ENCODE assay signal across 12 cellular contexts in genomic region chr12:59431266-59431665, GRCh38.
DNase-seq lines count a peak whose midpoint lies in the region; ATAC-seq, FAIRE-seq and TF ChIP-seq lines count a peak whose summit lies in the region.
"Had no signal": no experiment of that assay in that cellular context is flagged by ENCODE, and none has a peak within 500 bp of the region (broad histone marks: within the 10 kb centered on the region; RNA-seq: fewer than 3 reads in every experiment).

No MANE protein-coding gene starts in this region.

- WGBS in pancreas, 2 donors, result 20% methylated on average over 4 of the region's 4 CpGs

- H3K4me3 ChIP-seq in Loucy (ENCODE audit: low read length, poor library complexity, severe bottlenecking) (no peak overlapping the region), pancreas (no peak overlapping the region)
- H3K4me3 ChIP-seq: adrenal gland had no signal

- no peaks in the 10 kb centered on the region for H3K4me1 ChIP-seq in Loucy (ENCODE audit: insufficient read depth, low read length, poor library complexity, severe bottlenecking)
- H3K4me1 ChIP-seq in pancreas, result no peaks in the 10 kb centered on the region
- H3K4me1 ChIP-seq: adrenal gland had no signal

- no peaks in the 10 kb centered on the region for H3F3A ChIP-seq in Loucy (ENCODE audit: low read depth)

- no peak overlapping the region for H3K4me2 ChIP-seq in Loucy (ENCODE audit: low read depth, low read length, poor library complexity, severe bottlenecking)

- no peaks in the 10 kb centered on the region for H3K79me2 ChIP-seq in Loucy (ENCODE audit: insufficient read depth, low read length)

- H3K36me3 ChIP-seq in Loucy (ENCODE audit: insufficient read depth, low read length), result no peaks in the 10 kb centered on the region
- no peaks in the 10 kb centered on the region for H3K36me3 ChIP-seq in pancreas
- H3K36me3 ChIP-seq: adrenal gland had no signal

- peak; percentile 46 for TF ChIP-seq CTCF in Loucy (conservative IDR thresholded peaks at IDR 0.05; ENCODE audit: low read length)
- TF ChIP-seq CTCF in pancreas (IDR thresholded peaks at IDR 0.05), result no peak

- no peak for FAIRE-seq in pancreas (lab: Jason Lieb, UNC)
- FAIRE-seq: kidney had no signal

- DNase-seq in NCI-H2171 treated with DMSO at 0.1 percent for 48 hours (lab: John Stamatoyannopoulos, UW), result peak; percentile 43
- no peak for DNase-seq in NCI-H2171 (lab: John Stamatoyannopoulos, UW)
- peak; percentile 34 for DNase-seq in dedifferentiated amniotic fluid mesenchymal stem cell (ENCODE audit: extremely low spot score)
- no peak for DNase-seq in pancreas
- DNase-seq in COLO829 (ENCODE audit: low spot score), result no peak
- DNase-seq in effector CD4-positive, alpha-beta T cell, result no peak
- DNase-seq: activated CD8-positive, alpha-beta T cell treated with anti-CD3 and anti-CD28 coated beads, Interleukin-2, amount 10 ng/mL, durations not matched to agents 7 days and 5 days; adrenal gland; kidney; stimulated activated CD4-positive, alpha-beta T cell treated with anti-CD3 and anti-CD28 coated beads, Interleukin-2, amount 100 ng/mL, for 48 hours had no signal

- ATAC-seq in pancreas (peak in 3 of 4 donors; percentile 44 to 59 (median 57)), HG03196 (IDR thresholded peaks at IDR 0.05; ENCODE audit: unreplicated experiment) (no peak)
- ATAC-seq: activated CD8-positive, alpha-beta T cell treated with anti-CD3 and anti-CD28 coated beads, Interleukin-2, amount 10 ng/mL, durations not matched to agents 7 days and 5 days had no signal

- H3K9me2 ChIP-seq in Loucy (replicated peaks; ENCODE audit: low read depth, low read length), result no peaks in the 10 kb centered on the region

- H3K27me3 ChIP-seq in Loucy (ENCODE audit: insufficient read depth, low read length, poor library complexity, severe bottlenecking), result no peaks in the 10 kb centered on the region
- no peaks in the 10 kb centered on the region for H3K27me3 ChIP-seq in pancreas
- H3K27me3 ChIP-seq: adrenal gland had no signal

- intact Hi-C loops in pancreas (cut with DNase I), result loop anchor here in 1 of 3 donors (10.0 kb wide), 1 partner anchor 374 kb away; no protein-coding TSS in a partner anchor

- no peak overlapping the region; the same call in 1 of the 2 replicates for H2AFZ ChIP-seq in Loucy (ENCODE audit: low read length)

- no peaks in the 10 kb centered on the region for H4K20me1 ChIP-seq in Loucy (ENCODE audit: insufficient read depth, low read length, poor library complexity, severe bottlenecking)

- H3K27ac ChIP-seq in pancreas, result no peak overlapping the region
- H3K27ac ChIP-seq: adrenal gland had no signal

- H3K9ac ChIP-seq in Loucy (ENCODE audit: low read depth, low read length, poor library complexity, severe bottlenecking), result no peak overlapping the region

- H3K9me3 ChIP-seq in Loucy (ENCODE audit: insufficient read depth, low read depth, low read length) (no peaks in the 10 kb centered on the region), pancreas (no peaks in the 10 kb centered on the region)
- H3K9me3 ChIP-seq: adrenal gland had no signal

Comparison
In these comparisons a context has a peak if more than half of its experiments do, and no peak if none do; other contexts are left out.
1. DNase-seq: peak in NCI-H2171 treated with DMSO at 0.1 percent for 48 hours (single experiment) and dedifferentiated amniotic fluid mesenchymal stem cell (single experiment); none in NCI-H2171 (single experiment), pancreas (0 of 6), COLO829 (single experiment) and effector CD4-positive, alpha-beta T cell (single experiment).